22 cellular contexts compared by ENCODE assay signal in the genomic region with DNA sequence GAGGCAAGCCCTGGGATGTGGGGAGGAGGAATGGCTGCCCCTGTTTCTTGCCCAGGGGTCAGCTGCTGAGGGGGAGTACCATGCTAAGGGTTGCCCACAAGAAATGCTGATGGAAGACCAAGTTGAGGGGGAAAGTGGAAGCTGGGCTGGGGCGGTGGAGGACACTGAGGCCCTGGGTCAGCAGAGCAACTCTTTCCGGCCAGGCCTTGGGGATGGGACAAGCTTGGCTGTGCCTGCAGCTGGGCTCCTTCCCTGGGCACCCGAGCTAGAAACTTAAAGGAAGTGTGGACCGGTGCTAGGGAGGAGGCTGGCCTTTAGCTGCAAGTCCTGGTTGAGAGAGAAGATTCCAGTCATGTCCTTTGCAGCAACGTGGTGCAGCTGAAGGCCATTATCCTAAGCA.
"Had no signal": no experiment of that assay in that cellular context is flagged by ENCODE, and none has a peak within 500 bp of the region (broad histone marks: within the 10 kb centered on the region; RNA-seq: fewer than 3 reads in every experiment).

No MANE protein-coding gene starts in this region.

- H3K36me3 ChIP-seq: colonic mucosa, esophagus muscularis mucosa, gastrocnemius medialis, lower lobe of right lung, right lobe of liver, thoracic aorta, transverse colon had no signal

- H3K4me3 ChIP-seq: colonic mucosa, esophagus muscularis mucosa, gastrocnemius medialis, heart right ventricle, left lung, lower lobe of right lung, psoas muscle, right lobe of liver, skin epidermis, stomach, thoracic aorta, transverse colon had no signal

- H3K9me3 ChIP-seq: colonic mucosa, esophagus muscularis mucosa, gastrocnemius medialis, heart right ventricle, left lung, lower lobe of right lung, neutrophil, psoas muscle, right lobe of liver, stomach, thoracic aorta, transverse colon had no signal

- DNase-seq: colonic mucosa; effector memory CD8-positive, alpha-beta T cell; gastrocnemius medialis; heart right ventricle; islet precursor cell; left lung; lower lobe of right lung; midbrain; naive B cell; retina; right lobe of liver; stimulated activated CD4-positive, alpha-beta T cell treated with anti-CD3 and anti-CD28 coated beads, Interleukin-12 subunit alpha, Interleukin-12 subunit beta, amount 100 ng/mL, for 4 hours; stimulated activated naive CD4-positive, alpha-beta T cell; stomach; substantia nigra; transverse colon had no signal

- H3K4me1 ChIP-seq: colonic mucosa, gastrocnemius medialis, psoas muscle, right lobe of liver had no signal

- H3K27ac ChIP-seq: colonic mucosa, epithelial cell of prostate, gastrocnemius medialis, lower lobe of right lung, neutrophil, psoas muscle, right lobe of liver, thoracic aorta, transverse colon had no signal

- H3K27me3 ChIP-seq: colonic mucosa, gastrocnemius medialis, heart right ventricle, left lung, neutrophil, right lobe of liver, stomach, transverse colon had no signal

- ATAC-seq: effector memory CD8-positive, alpha-beta T cell; gastrocnemius medialis; left lung; lower lobe of right lung; psoas muscle; right lobe of liver had no signal
